ENCODE assay signal across 1 cellular context in the genomic region with DNA sequence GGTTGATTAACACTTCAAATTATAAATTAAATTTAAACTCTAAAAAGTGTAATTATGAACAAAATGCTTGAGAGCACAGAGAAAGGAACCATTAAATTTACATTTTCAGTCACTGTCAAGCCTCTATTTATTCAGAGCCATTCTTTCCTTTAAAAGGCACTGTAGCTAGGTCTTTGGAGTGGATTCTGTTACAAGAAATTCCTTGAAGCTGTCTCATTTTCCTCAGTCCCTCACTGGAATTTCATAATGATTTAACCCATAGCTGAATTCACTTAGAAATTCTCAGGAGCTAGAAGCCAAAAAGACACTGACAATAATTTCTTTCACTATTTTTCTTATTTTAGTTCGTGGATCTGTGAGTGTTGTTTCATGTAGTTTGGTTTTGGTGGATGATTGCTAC.
TF ChIP-seq lines count a peak whose summit lies in the region.

No MANE protein-coding gene starts in this region.

TF ChIP-seq in GM23338, 12 proteins besides CTCF, POLR2A, EP300 and RAD21 (continued from another document):
- TF ChIP-seq, protein P1, sequence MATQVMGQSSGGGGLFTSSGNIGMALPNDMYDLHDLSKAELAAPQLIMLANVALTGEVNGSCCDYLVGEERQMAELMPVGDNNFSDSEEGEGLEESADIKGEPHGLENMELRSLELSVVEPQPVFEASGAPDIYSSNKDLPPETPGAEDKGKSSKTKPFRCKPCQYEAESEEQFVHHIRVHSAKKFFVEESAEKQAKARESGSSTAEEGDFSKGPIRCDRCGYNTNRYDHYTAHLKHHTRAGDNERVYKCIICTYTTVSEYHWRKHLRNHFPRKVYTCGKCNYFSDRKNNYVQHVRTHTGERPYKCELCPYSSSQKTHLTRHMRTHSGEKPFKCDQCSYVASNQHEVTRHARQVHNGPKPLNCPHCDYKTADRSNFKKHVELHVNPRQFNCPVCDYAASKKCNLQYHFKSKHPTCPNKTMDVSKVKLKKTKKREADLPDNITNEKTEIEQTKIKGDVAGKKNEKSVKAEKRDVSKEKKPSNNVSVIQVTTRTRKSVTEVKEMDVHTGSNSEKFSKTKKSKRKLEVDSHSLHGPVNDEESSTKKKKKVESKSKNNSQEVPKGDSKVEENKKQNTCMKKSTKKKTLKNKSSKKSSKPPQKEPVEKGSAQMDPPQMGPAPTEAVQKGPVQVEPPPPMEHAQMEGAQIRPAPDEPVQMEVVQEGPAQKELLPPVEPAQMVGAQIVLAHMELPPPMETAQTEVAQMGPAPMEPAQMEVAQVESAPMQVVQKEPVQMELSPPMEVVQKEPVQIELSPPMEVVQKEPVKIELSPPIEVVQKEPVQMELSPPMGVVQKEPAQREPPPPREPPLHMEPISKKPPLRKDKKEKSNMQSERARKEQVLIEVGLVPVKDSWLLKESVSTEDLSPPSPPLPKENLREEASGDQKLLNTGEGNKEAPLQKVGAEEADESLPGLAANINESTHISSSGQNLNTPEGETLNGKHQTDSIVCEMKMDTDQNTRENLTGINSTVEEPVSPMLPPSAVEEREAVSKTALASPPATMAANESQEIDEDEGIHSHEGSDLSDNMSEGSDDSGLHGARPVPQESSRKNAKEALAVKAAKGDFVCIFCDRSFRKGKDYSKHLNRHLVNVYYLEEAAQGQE (IDR thresholded peaks at IDR 0.05; ENCODE audit: unreplicated experiment) = no peak
- TF ChIP-seq NANOG (IDR thresholded peaks at IDR 0.05; ENCODE audit: borderline replicate concordance) = no peak
- TF ChIP-seq, protein P2, sequence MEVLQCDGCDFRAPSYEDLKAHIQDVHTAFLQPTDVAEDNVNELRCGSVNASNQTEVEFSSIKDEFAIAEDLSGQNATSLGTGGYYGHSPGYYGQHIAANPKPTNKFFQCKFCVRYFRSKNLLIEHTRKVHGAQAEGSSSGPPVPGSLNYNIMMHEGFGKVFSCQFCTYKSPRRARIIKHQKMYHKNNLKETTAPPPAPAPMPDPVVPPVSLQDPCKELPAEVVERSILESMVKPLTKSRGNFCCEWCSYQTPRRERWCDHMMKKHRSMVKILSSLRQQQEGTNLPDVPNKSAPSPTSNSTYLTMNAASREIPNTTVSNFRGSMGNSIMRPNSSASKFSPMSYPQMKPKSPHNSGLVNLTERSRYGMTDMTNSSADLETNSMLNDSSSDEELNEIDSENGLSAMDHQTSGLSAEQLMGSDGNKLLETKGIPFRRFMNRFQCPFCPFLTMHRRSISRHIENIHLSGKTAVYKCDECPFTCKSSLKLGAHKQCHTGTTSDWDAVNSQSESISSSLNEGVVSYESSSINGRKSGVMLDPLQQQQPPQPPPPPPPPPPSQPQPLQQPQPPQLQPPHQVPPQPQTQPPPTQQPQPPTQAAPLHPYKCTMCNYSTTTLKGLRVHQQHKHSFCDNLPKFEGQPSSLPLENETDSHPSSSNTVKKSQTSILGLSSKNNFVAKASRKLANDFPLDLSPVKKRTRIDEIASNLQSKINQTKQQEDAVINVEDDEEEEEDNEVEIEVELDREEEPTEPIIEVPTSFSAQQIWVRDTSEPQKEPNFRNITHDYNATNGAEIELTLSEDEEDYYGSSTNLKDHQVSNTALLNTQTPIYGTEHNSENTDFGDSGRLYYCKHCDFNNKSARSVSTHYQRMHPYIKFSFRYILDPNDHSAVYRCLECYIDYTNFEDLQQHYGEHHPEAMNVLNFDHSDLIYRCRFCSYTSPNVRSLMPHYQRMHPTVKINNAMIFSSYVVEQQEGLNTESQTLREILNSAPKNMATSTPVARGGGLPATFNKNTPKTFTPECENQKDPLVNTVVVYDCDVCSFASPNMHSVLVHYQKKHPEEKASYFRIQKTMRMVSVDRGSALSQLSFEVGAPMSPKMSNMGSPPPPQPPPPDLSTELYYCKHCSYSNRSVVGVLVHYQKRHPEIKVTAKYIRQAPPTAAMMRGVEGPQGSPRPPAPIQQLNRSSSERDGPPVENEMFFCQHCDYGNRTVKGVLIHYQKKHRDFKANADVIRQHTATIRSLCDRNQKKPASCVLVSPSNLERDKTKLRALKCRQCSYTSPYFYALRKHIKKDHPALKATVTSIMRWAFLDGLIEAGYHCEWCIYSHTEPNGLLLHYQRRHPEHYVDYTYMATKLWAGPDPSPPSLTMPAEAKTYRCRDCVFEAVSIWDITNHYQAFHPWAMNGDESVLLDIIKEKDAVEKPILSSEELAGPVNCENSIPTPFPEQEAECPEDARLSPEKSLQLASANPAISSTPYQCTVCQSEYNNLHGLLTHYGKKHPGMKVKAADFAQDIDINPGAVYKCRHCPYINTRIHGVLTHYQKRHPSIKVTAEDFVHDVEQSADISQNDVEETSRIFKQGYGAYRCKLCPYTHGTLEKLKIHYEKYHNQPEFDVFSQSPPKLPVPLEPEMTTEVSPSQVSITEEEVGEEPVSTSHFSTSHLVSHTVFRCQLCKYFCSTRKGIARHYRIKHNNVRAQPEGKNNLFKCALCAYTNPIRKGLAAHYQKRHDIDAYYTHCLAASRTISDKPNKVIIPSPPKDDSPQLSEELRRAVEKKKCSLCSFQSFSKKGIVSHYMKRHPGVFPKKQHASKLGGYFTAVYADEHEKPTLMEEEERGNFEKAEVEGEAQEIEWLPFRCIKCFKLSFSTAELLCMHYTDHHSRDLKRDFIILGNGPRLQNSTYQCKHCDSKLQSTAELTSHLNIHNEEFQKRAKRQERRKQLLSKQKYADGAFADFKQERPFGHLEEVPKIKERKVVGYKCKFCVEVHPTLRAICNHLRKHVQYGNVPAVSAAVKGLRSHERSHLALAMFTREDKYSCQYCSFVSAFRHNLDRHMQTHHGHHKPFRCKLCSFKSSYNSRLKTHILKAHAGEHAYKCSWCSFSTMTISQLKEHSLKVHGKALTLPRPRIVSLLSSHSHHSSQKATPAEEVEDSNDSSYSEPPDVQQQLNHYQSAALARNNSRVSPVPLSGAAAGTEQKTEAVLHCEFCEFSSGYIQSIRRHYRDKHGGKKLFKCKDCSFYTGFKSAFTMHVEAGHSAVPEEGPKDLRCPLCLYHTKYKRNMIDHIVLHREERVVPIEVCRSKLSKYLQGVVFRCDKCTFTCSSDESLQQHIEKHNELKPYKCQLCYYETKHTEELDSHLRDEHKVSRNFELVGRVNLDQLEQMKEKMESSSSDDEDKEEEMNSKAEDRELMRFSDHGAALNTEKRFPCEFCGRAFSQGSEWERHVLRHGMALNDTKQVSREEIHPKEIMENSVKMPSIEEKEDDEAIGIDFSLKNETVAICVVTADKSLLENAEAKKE (CRISPR knock-in tag; IDR thresholded peaks at IDR 0.05) = no peak
TF ChIP-seq in GM23338: peak in this region for 0.
